Comparison of ENCODE assay signal across 14 cellular contexts in genomic region chr2:12168354-12169059, GRCh38.
DNase-seq lines count a peak whose midpoint lies in the region; ATAC-seq and TF ChIP-seq lines count a peak whose summit lies in the region.
"Had no signal": no experiment of that assay in that cellular context is flagged by ENCODE, and none has a peak within 500 bp of the region (broad histone marks: within the 10 kb centered on the region; RNA-seq: fewer than 3 reads in every experiment).

No MANE protein-coding gene starts in this region.

- WGBS in esophagus muscularis mucosa: 87% methylated on average over 6 of the region's 6 CpGs
- 86 to 94% (median 88%) methylated on average over 6 of the region's 6 CpGs for WGBS in psoas muscle, 3 donors

- H3K4me2 ChIP-seq in OCI-LY1 (ENCODE audit: low read length): peak overlapping the region; percentile 27; the same call in 1 of the 2 replicates

- no peaks in the 10 kb centered on the region for H3F3A ChIP-seq in OCI-LY1 (ENCODE audit: insufficient read depth, low read length)

- H3K27me3 ChIP-seq in OCI-LY1 (ENCODE audit: insufficient read depth, low read length): no peaks in the 10 kb centered on the region
- H3K27me3 ChIP-seq in esophagus muscularis mucosa: no peaks in the 10 kb centered on the region
- H3K27me3 ChIP-seq in psoas muscle (ENCODE audit: insufficient read depth in 3 of 3, low read length in 2 of 3): no peaks in the 10 kb centered on the region
- H3K27me3 ChIP-seq in effector memory CD4-positive, alpha-beta T cell (replicated peaks; ENCODE audit: control insufficient read depth, insufficient read depth, low read length, poor library complexity, severe bottlenecking): no peaks in the 10 kb centered on the region

- TF ChIP-seq EP300 in esophagus muscularis mucosa (IDR thresholded peaks at IDR 0.05): no peak

- H3K4me1 Mint-ChIP-seq in CD14-positive monocyte: peaks cover 25% of the 10 kb centered on the region

- no peaks in the 10 kb centered on the region for H3K79me2 ChIP-seq in OCI-LY1 (ENCODE audit: insufficient read depth, low read length)

- peak overlapping the region; percentile 39 to 96 (median 93) for H3K27ac Mint-ChIP-seq in CD14-positive monocyte

- H3K4me3 ChIP-seq in OCI-LY1 (ENCODE audit: low read depth, low read length, poor library complexity, severe bottlenecking): no peak overlapping the region
- H3K4me3 ChIP-seq in esophagus muscularis mucosa: no peak overlapping the region
- H3K4me3 ChIP-seq in psoas muscle: no peak overlapping the region
- H3K4me3 ChIP-seq in effector memory CD4-positive, alpha-beta T cell (ENCODE audit: insufficient read depth, low read depth, low read length, poor library complexity, severe bottlenecking): no peak overlapping the region

- intact Hi-C loops in CD14-positive monocyte (cut with micrococcal nuclease) (loop anchor here in 1 of 2 donors (10.0 kb wide), 1 partner anchor 526 kb away; no protein-coding TSS in a partner anchor), esophagus muscularis mucosa (cut with DNase I) (loop anchor here (10.0 kb wide), 1 partner anchor 304 kb away; no protein-coding TSS in a partner anchor), psoas muscle (cut with DNase I) (no loop called here)

- no peak overlapping the region for H3K9ac ChIP-seq in OCI-LY1 (ENCODE audit: low read length)

- no peaks in the 10 kb centered on the region for H3K9me2 ChIP-seq in OCI-LY1 (ENCODE audit: low read depth, low read length)

- H3K36me3 ChIP-seq in OCI-LY1 (ENCODE audit: insufficient read depth, low read length) (no peaks in the 10 kb centered on the region), esophagus muscularis mucosa (no peaks in the 10 kb centered on the region), psoas muscle (ENCODE audit: insufficient read depth in 1 of 2, low read depth in 1 of 2) (no peaks in the 10 kb centered on the region)
- H3K36me3 ChIP-seq in effector memory CD4-positive, alpha-beta T cell (ENCODE audit: control insufficient read depth, insufficient read depth, low read length): no peaks in the 10 kb centered on the region

- peak in 1 of 4 donors; percentile 8 for ATAC-seq in psoas muscle

- no peak for TF ChIP-seq POLR2A in esophagus muscularis mucosa (IDR thresholded peaks at IDR 0.05; ENCODE audit: low read depth)

- peaks cover 33% of the 10 kb centered on the region for H3K4me1 ChIP-seq in OCI-LY1 (ENCODE audit: insufficient read depth, low read length, severe bottlenecking)
- H3K4me1 ChIP-seq in esophagus muscularis mucosa: peaks cover 26 to 34% (median 30%) of the 10 kb centered on the region in 4 donors
- peaks cover 19% of the 10 kb centered on the region for H3K4me1 ChIP-seq in psoas muscle
- peaks cover 10% of the 10 kb centered on the region for H3K4me1 ChIP-seq in effector memory CD4-positive, alpha-beta T cell (ENCODE audit: control insufficient read depth, insufficient read depth, low read length, poor library complexity, severe bottlenecking)

- H3K27me3 Mint-ChIP-seq in CD14-positive monocyte (ENCODE audit: low read depth in 3 of 3): peaks cover 3 to 4% (median 3%) of the 10 kb centered on the region in 3 donors
- H3K27me3 Mint-ChIP-seq: naive B cell had no signal

- peak overlapping the region; percentile 42; the same call in 1 of the 2 replicates for H2AFZ ChIP-seq in OCI-LY1 (ENCODE audit: low read length)

- TF ChIP-seq CTCF in CD14-positive monocyte (IDR thresholded peaks at IDR 0.05): no peak
- TF ChIP-seq CTCF in OCI-LY1 (IDR thresholded peaks at IDR 0.05; ENCODE audit: low read length): no peak
- no peak for TF ChIP-seq CTCF in esophagus muscularis mucosa (IDR thresholded peaks at IDR 0.05)
- TF ChIP-seq CTCF in psoas muscle (IDR thresholded peaks at IDR 0.05): no peak

- H3K9me3 Mint-ChIP-seq in CD14-positive monocyte: peaks cover 0 to 5% (median 0%) of the 10 kb centered on the region in 7 donors

- no peak overlapping the region for H3K4me3 Mint-ChIP-seq in CD14-positive monocyte

- DNase-seq in CD14-positive monocyte (ENCODE audit: low spot score) (no peak), esophagus muscularis mucosa (ENCODE audit: extremely low spot score) (no peak), psoas muscle (no peak), RPMI8226 (no peak), activated gamma-delta T cell treated with Interleukin-2 at 50 U/mL for 16 hours (no peak)
- no peak for DNase-seq in effector memory CD4-positive, alpha-beta T cell
- DNase-seq in NK-92 treated with Interleukin-12 subunit alpha and Interleukin-12 subunit beta, amount 100 ng/mL, for 24 hours (lab: John Stamatoyannopoulos, UW): no peak
- DNase-seq: activated CD8-positive, alpha-beta memory T cell treated with anti-CD3 and anti-CD28 coated beads, Interleukin-2, amount 50 U/mL, for 48 hours; amniotic stem cell; COR-L47; MM.1S; naive B cell; NCI-H2171 had no signal

- H3K27ac ChIP-seq in OCI-LY1 (ENCODE audit: low read depth, low read length, poor library complexity, severe bottlenecking) (peak overlapping the region; percentile 48), esophagus muscularis mucosa (replicated peaks in 1 of 4) (peak overlapping the region; percentile 60 to 67 (median 64)), psoas muscle (peak overlapping the region; percentile 62)
- no peak overlapping the region for H3K27ac ChIP-seq in effector memory CD4-positive, alpha-beta T cell (ENCODE audit: insufficient read depth, low read length, poor library complexity, severe bottlenecking)

- no peaks in the 10 kb centered on the region for H4K20me1 ChIP-seq in OCI-LY1 (ENCODE audit: insufficient read depth, low read length)

- no peaks in the 10 kb centered on the region for H3K36me3 Mint-ChIP-seq in CD14-positive monocyte

- no peaks in the 10 kb centered on the region for H3K9me3 ChIP-seq in OCI-LY1 (ENCODE audit: low read length)
- H3K9me3 ChIP-seq in esophagus muscularis mucosa: no peaks in the 10 kb centered on the region
- H3K9me3 ChIP-seq in psoas muscle: no peaks in the 10 kb centered on the region
- H3K9me3 ChIP-seq in effector memory CD4-positive, alpha-beta T cell (ENCODE audit: control insufficient read depth, low read length): no peaks in the 10 kb centered on the region
